23 cellular contexts compared by ENCODE assay signal in genomic region chr7:70710651-70711050, GRCh38.
A peak's percentile ranks its signal among the peaks of the same experiment; 100 is the strongest.
DNase-seq lines count a peak whose midpoint lies in the region; FAIRE-seq and TF ChIP-seq lines count a peak whose summit lies in the region.
"Had no signal": no experiment of that assay in that cellular context is flagged by ENCODE, and none has a peak within 500 bp of the region (broad histone marks: within the 10 kb centered on the region; RNA-seq: fewer than 3 reads in every experiment).

No MANE protein-coding gene starts in this region.

- peaks cover 61% of the 10 kb centered on the region for H3K79me2 ChIP-seq in osteoblast (ENCODE audit: insufficient read depth, low read length)

- peak overlapping the region; percentile 37 to 81 (median 64) for H3K4me2 ChIP-seq in BLaER1 treated with 17β-estradiol and CSF1 and Interleukin-3, amounts not matched to agents 10 nM and 100 nM
- H3K4me2 ChIP-seq in osteoblast (ENCODE audit: insufficient read depth, low read length), result peak overlapping the region; percentile 62

- no peak for DNase-seq in SK-N-MC (ENCODE audit: low read depth, low spot score)
- DNase-seq in epithelial cell of prostate (ENCODE audit: low read depth, low spot score), result no peak
- DNase-seq in osteoblast (ENCODE audit: insufficient read length, low spot score, missing footprints), result peak; percentile 77
- no peak for DNase-seq in NAMALWA (ENCODE audit: low spot score)
- DNase-seq in GM19239 (ENCODE audit: insufficient read length, low spot score), result no peak
- DNase-seq in SW480 (ENCODE audit: low spot score), result no peak
- no peak for DNase-seq in NK-92 (lab: John Stamatoyannopoulos, UW; ENCODE audit: unreplicated experiment)
- DNase-seq: activated CD4-positive, alpha-beta memory T cell treated with anti-CD3 and anti-CD28 coated beads, Interleukin-2, amount 10 ng/mL, durations not matched to agents 7 days and 5 days; activated T-cell treated with anti-CD3 and anti-CD28 coated beads, Interleukin-2, amount 50 U/mL, for 4 hours; CD8-positive, alpha-beta T cell; dorsolateral prefrontal cortex; heart right ventricle; naive thymus-derived CD4-positive, alpha-beta T cell; spleen; testis; WERI-Rb-1 had no signal

- H4K20me1 ChIP-seq in BLaER1 treated with 17β-estradiol and CSF1 and Interleukin-3, amounts not matched to agents 10 nM and 100 nM, result peaks cover 0 to 100% (median 86%) of the 10 kb centered on the region in 11 experiments; a peak in 20 of 22 replicates
- peaks cover 7% of the 10 kb centered on the region for H4K20me1 ChIP-seq in osteoblast (ENCODE audit: insufficient read depth, low read length)

- peak overlapping the region in 5 of 11 experiments; percentile 11 to 54 (median 50); a peak in 9 of 22 replicates for H3K9ac ChIP-seq in BLaER1 treated with 17β-estradiol and CSF1 and Interleukin-3, amounts not matched to agents 10 nM and 100 nM
- no peak overlapping the region for H3K9ac ChIP-seq in SK-N-MC (ENCODE audit: insufficient read length)

- no peak for TF ChIP-seq CTCF in osteoblast (IDR thresholded peaks at IDR 0.05; ENCODE audit: extremely low read depth, low read depth, low read length)

- H3K4me3 ChIP-seq in BLaER1 treated with 17β-estradiol and CSF1 and Interleukin-3, amounts not matched to agents 10 nM and 100 nM, result peak overlapping the region in 1 of 10 experiments; percentile 32; a peak in 1 of 20 replicates
- no peak overlapping the region for H3K4me3 ChIP-seq in SK-N-MC
- H3K4me3 ChIP-seq in osteoblast (ENCODE audit: insufficient read depth, low read length), result no peak overlapping the region
- H3K4me3 ChIP-seq: breast epithelium, dorsolateral prefrontal cortex, heart right ventricle, lung, prostate gland, spleen, testis had no signal

- peak overlapping the region in 9 of 11 experiments; percentile 12 to 71 (median 58); a peak in 18 of 22 replicates for H3K27ac ChIP-seq in BLaER1 treated with 17β-estradiol and CSF1 and Interleukin-3, amounts not matched to agents 10 nM and 100 nM
- peak overlapping the region; percentile 10; the same call in 1 of the 2 replicates for H3K27ac ChIP-seq in SK-N-MC
- peak overlapping the region; percentile 61 for H3K27ac ChIP-seq in epithelial cell of prostate
- H3K27ac ChIP-seq in osteoblast (ENCODE audit: low read depth, low read length), result peak overlapping the region; percentile 2
- H3K27ac ChIP-seq: dorsolateral prefrontal cortex, heart right ventricle, prostate gland, spleen, testis, WERI-Rb-1 had no signal

- peaks cover 5 to 95% (median 68%) of the 10 kb centered on the region in 11 experiments; a peak in 20 of 22 replicates for H3K36me3 ChIP-seq in BLaER1 treated with 17β-estradiol and CSF1 and Interleukin-3, amounts not matched to agents 10 nM and 100 nM
- H3K36me3 ChIP-seq in SK-N-MC (ENCODE audit: insufficient read depth, low read length) (peaks cover 19% of the 10 kb centered on the region), osteoblast (ENCODE audit: insufficient read depth, low read length) (no peaks in the 10 kb centered on the region)
- H3K36me3 ChIP-seq: breast epithelium, heart right ventricle, prostate gland, spleen had no signal

- H3K9me3 ChIP-seq in BLaER1 treated with 17β-estradiol and CSF1 and Interleukin-3, amounts not matched to agents 10 nM and 100 nM (replicated peaks in 1 of 11), result peaks cover 8 to 30% (median 20%) of the 10 kb centered on the region in 11 experiments; a peak in 20 of 22 replicates
- H3K9me3 ChIP-seq in SK-N-MC (ENCODE audit: low read depth, low read length), result no peaks in the 10 kb centered on the region
- H3K9me3 ChIP-seq in osteoblast (ENCODE audit: low read depth, low read length), result no peaks in the 10 kb centered on the region
- H3K9me3 ChIP-seq: prostate gland, testis had no signal

- no peaks in the 10 kb centered on the region for H3K27me3 ChIP-seq in BLaER1 treated with 17β-estradiol and CSF1 and Interleukin-3, amounts not matched to agents 10 nM and 100 nM
- H3K27me3 ChIP-seq in osteoblast (ENCODE audit: insufficient read depth, low read length), result no peaks in the 10 kb centered on the region
- H3K27me3 ChIP-seq: breast epithelium, dorsolateral prefrontal cortex, heart right ventricle, spleen, testis had no signal

- H3K4me1 ChIP-seq in BLaER1 treated with 17β-estradiol and CSF1 and Interleukin-3, amounts not matched to agents 10 nM and 100 nM, result peaks cover 22 to 75% (median 64%) of the 10 kb centered on the region in 10 experiments
- H3K4me1 ChIP-seq in osteoblast (ENCODE audit: insufficient read depth, low read length), result peaks cover 14% of the 10 kb centered on the region
- H3K4me1 ChIP-seq: breast epithelium, spleen, testis had no signal

- no peak for FAIRE-seq in GM19239 (lab: Jason Lieb, UNC)
- FAIRE-seq: H54, HepG2, islet of Langerhans had no signal

- H2AFZ ChIP-seq in osteoblast (ENCODE audit: low read length), result no peak overlapping the region

Comparison
In these comparisons a context has a peak if more than half of its experiments do, and no peak if none do; other contexts are left out.
1. H3K27ac ChIP-seq: peak in every context shown above with its lines; median percentile 61 in epithelial cell of prostate; 58 in BLaER1 treated with 17β-estradiol and CSF1 and Interleukin-3, amounts not matched to agents 10 nM and 100 nM; 10 in SK-N-MC; 2 in osteoblast.